8 cellular contexts compared by ENCODE assay signal in the genomic region with DNA sequence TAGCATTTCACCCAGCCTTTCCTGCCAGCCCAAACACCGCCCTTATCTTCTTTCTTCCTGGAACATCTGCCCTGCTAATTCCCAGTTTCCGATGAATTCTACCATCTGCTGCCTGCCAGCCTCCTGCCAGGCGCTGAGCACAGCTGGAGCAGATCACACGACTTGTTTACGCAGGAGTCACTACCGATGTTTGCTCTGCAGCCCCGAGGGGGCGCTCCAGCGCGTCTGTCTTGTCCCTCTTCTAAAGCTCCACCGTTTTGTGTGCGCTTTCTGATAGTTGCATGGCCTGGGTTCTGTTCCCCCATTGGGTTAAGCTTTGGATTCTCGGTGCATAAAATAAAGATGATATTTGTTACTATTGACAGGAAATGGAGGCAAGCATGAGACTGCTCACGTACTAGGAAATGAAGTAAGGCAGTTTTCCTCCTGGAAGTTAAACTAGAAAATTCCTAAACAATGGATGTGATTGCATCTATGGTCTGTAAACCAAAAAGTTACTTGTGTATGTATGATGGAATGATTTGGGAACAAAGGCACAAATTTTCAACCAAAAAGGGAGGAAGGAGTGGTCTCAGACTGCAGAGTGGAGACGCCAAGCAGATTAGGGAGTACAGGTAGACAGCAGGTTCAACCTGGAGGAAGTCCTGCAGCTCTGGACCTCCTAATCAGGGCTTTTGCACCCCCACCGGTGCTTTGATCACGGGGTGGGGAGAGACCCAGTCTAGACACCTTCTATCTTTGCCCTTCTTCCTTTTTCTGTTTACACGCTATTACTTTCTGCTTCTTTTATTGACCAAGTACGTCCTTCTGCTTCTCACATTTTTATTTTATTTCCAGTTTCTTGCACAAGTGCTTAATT. TPM values are rescaled to one million over a fixed set of nuclear protein-coding genes. Genes with fewer than 3 reads are reported as not detected.
A peak's percentile ranks its signal among the peaks of the same experiment; 100 is the strongest.
DNase-seq lines count a peak whose midpoint lies in the region; ATAC-seq, FAIRE-seq and TF ChIP-seq lines count a peak whose summit lies in the region.

No MANE protein-coding gene starts in this region.

- TF ChIP-seq POLR2A in GM12891 (IDR thresholded peaks at IDR 0.05; ENCODE audit: low read depth, low read length): no peak

- H3K36me3 Mint-ChIP-seq in central memory CD8-positive, alpha-beta T cell (ENCODE audit: insufficient read depth): peaks cover 10% of the 10 kb centered on the region

- ATAC-seq in HG02981 (IDR thresholded peaks at IDR 0.05; ENCODE audit: unreplicated experiment) (peak; percentile 49), GM19467 (IDR thresholded peaks at IDR 0.05; ENCODE audit: unreplicated experiment) (no peak)
- ATAC-seq in central memory CD8-positive, alpha-beta T cell (replicated peaks; ENCODE audit: extremely low read depth, poor library complexity, severe bottlenecking): peak; percentile 52

- peaks cover 23% of the 10 kb centered on the region for H3K27me3 Mint-ChIP-seq in central memory CD8-positive, alpha-beta T cell

- H3K4me1 Mint-ChIP-seq in central memory CD8-positive, alpha-beta T cell: peaks cover 51% of the 10 kb centered on the region

- H3K27ac Mint-ChIP-seq in central memory CD8-positive, alpha-beta T cell (ENCODE audit: low read depth): peak overlapping the region; percentile 55

- no peaks in the 10 kb centered on the region for H3K9me3 Mint-ChIP-seq in central memory CD8-positive, alpha-beta T cell

- FAIRE-seq in GM12891 (lab: Jason Lieb, UNC): peak; percentile 96

- DNase-seq in GM12891 (ENCODE audit: insufficient read length, low spot score) (peak; percentile 56), NCI-H2227 treated with DMSO at 0.1 percent for 48 hours (lab: John Stamatoyannopoulos, UW) (peak; percentile 74), kidney tubule cell (ENCODE audit: low spot score) (peak; percentile 85)
- DNase-seq in activated CD4-positive, alpha-beta T cell treated with anti-CD3 and anti-CD28 coated beads for 1 hour: peak; percentile 77
- DNase-seq in central memory CD8-positive, alpha-beta T cell (ENCODE audit: low spot score in 2 of 2): peak; percentile 73 to 74
- peak; percentile 84 to 86 for DNase-seq in stimulated activated CD4-positive, alpha-beta T cell treated with anti-CD3 and anti-CD28 coated beads, Interleukin-15, amount 100 ng/mL, for 48 hours (ENCODE audit: low read depth in 2 of 2)

- H3K4me3 Mint-ChIP-seq in central memory CD8-positive, alpha-beta T cell: peak overlapping the region; percentile 47

TF ChIP-seq in GM12891, 5 proteins besides CTCF, POLR2A, EP300 and RAD21:
- TF ChIP-seq PAX5 (IDR thresholded peaks at IDR 0.05; ENCODE audit: insufficient read depth, low read length, severe bottlenecking): no peak
- peak; percentile 13; the same call in 1 of the 2 replicates for TF ChIP-seq POU2F2 (IDR thresholded peaks at IDR 0.05; ENCODE audit: low read depth, low read length)

RNA-seq across cellular contexts. Expression of gene RBM17, which starts 2.2 kb away (rescaled TPM):
- polyA plus RNA-seq in GM12891 (2012; ENCODE audit: low read depth, missing spikeins): 90.1 TPM

RNA-seq across cellular contexts. Expression of gene IL2RA, which starts 24.4 kb away (rescaled TPM):
- polyA plus RNA-seq in GM12891 (2012; ENCODE audit: low read depth, missing spikeins): 5.0 TPM
